19 cellular contexts compared by ENCODE assay signal in genomic region chr17:12625092-12625491, GRCh38. TPM values are rescaled to one million over a fixed set of nuclear protein-coding genes. Genes with fewer than 3 reads are reported as not detected.
DNase-seq lines count a peak whose midpoint lies in the region; ATAC-seq, FAIRE-seq and TF ChIP-seq lines count a peak whose summit lies in the region.
"Had no signal": no experiment of that assay in that cellular context is flagged by ENCODE, and none has a peak within 500 bp of the region (broad histone marks: within the 10 kb centered on the region; RNA-seq: fewer than 3 reads in every experiment).

No MANE protein-coding gene starts in this region.

- intact Hi-C loops in IMR-90 (cut with micrococcal nuclease): no loop called here

- H3K79me2 ChIP-seq in GM23338 (replicated peaks; ENCODE audit: insufficient read depth): no peaks in the 10 kb centered on the region
- no peaks in the 10 kb centered on the region for H3K79me2 ChIP-seq in H1 (ENCODE audit: control insufficient read depth in 1 of 2, insufficient read depth in 2 of 2, low read length in 2 of 2)
- H3K79me2 ChIP-seq in trophoblast cell (ENCODE audit: control insufficient read depth, insufficient read depth, low read length, poor library complexity): no peaks in the 10 kb centered on the region

- no peak overlapping the region for H3K4me3 ChIP-seq in GM23338
- H3K4me3 ChIP-seq in IMR-90 (ENCODE audit: insufficient read depth, low read depth, low read length): no peak overlapping the region
- H3K4me3 ChIP-seq in H1 (ENCODE audit: extremely low read depth in 1 of 4, insufficient read depth in 2 of 4, low read depth in 3 of 4, low read length in 4 of 4): no peak overlapping the region
- no peak overlapping the region for H3K4me3 ChIP-seq in trophoblast cell (ENCODE audit: low read depth, low read length)
- H3K4me3 ChIP-seq: GM12878 had no signal

- H3K79me1 ChIP-seq in IMR-90 (ENCODE audit: low read depth in 1 of 2, low read length in 2 of 2): peaks cover 0 to 8% of the 10 kb centered on the region in 2 experiments; a peak in 2 of 4 replicates
- no peaks in the 10 kb centered on the region for H3K79me1 ChIP-seq in H1 (ENCODE audit: low read depth, low read length)
- H3K79me1 ChIP-seq in trophoblast cell (ENCODE audit: low read length): peaks cover 22% of the 10 kb centered on the region

- in situ Hi-C loops in IMR-90 (cut with MboI; ENCODE audit: low sequenced_read_pairs): no loop called here

- peak overlapping the region; percentile 89 for H3K4ac ChIP-seq in IMR-90 (ENCODE audit: low read depth, low read length)
- H3K4ac ChIP-seq in H1 (replicated peaks; ENCODE audit: insufficient read length, low read depth, low read length): no peak overlapping the region
- no peak overlapping the region for H3K4ac ChIP-seq in trophoblast cell (ENCODE audit: low read depth, low read length)

- H2AK9ac ChIP-seq in IMR-90 (replicated peaks; ENCODE audit: low read depth, low read length, poor library complexity): peak overlapping the region; percentile 6

- H3K14ac ChIP-seq in IMR-90 (replicated peaks; ENCODE audit: low read depth, low read length) (peak overlapping the region; percentile 68), H1 (ENCODE audit: insufficient read length) (no peak overlapping the region), trophoblast cell (ENCODE audit: low read length) (peak overlapping the region; percentile 25)

- H3K9ac ChIP-seq in IMR-90 (ENCODE audit: low read depth, low read length): no peak overlapping the region
- no peak overlapping the region for H3K9ac ChIP-seq in H1 (replicated peaks in 1 of 4; ENCODE audit: extremely low read depth in 1 of 4, low read depth in 3 of 4, low read length in 3 of 4)
- no peak overlapping the region for H3K9ac ChIP-seq in trophoblast cell (ENCODE audit: low read length)

- no peak for TF ChIP-seq RAD21 in IMR-90 (IDR thresholded peaks at IDR 0.05; ENCODE audit: low read length)
- TF ChIP-seq RAD21 in H1 (IDR thresholded peaks at IDR 0.05 in 1 of 2, conservative IDR thresholded peaks at IDR 0.05 in 1 of 2; ENCODE audit: low read depth in 2 of 2, low read length in 2 of 2): no peak

- H3K27me3 Mint-ChIP-seq in GM23338 (ENCODE audit: insufficient read depth, low read depth, poor library complexity): no peaks in the 10 kb centered on the region
- H3K27me3 Mint-ChIP-seq: IgD-negative memory B cell had no signal

- H4K20me1 ChIP-seq in GM23338 (replicated peaks; ENCODE audit: insufficient read depth): no peaks in the 10 kb centered on the region
- no peaks in the 10 kb centered on the region for H4K20me1 ChIP-seq in IMR-90 (ENCODE audit: insufficient read depth, low read length)
- H4K20me1 ChIP-seq in H1 (replicated peaks in 1 of 2; ENCODE audit: control insufficient read depth in 1 of 2, insufficient read depth in 2 of 2, low read length in 2 of 2): no peaks in the 10 kb centered on the region

- dilution Hi-C loops in IMR-90 (cut with HindIII; ENCODE audit: low sequenced_read_pairs, unreplicated experiment): no loop called here

- 0 out of 2 replicates have a peak overlapping the region, but pooled peaks have one; percentile 27 for H2BK12ac ChIP-seq in H1 (ENCODE audit: low read depth, low read length)
- H2BK12ac ChIP-seq in trophoblast cell (ENCODE audit: low read length): peak overlapping the region; percentile 81

- POLR2A ChIA-PET in IMR-90 (lab: Charles Lee; ENCODE audit: unreplicated experiment) (no interaction called here), H1 (lab: Charles Lee; ENCODE audit: partially characterized antibody) (no interaction called here)

- no peaks in the 10 kb centered on the region for H3K27me3 ChIP-seq in GM23338 (ENCODE audit: insufficient read depth)
- H3K27me3 ChIP-seq in IMR-90 (ENCODE audit: control insufficient read depth, insufficient read depth, low read length): no peaks in the 10 kb centered on the region
- no peaks in the 10 kb centered on the region for H3K27me3 ChIP-seq in H1 (replicated peaks in 1 of 4; ENCODE audit: control insufficient read depth in 3 of 4, extremely low read depth in 1 of 4, insufficient read depth in 3 of 4, low read length in 3 of 4)
- no peaks in the 10 kb centered on the region for H3K27me3 ChIP-seq in trophoblast cell (ENCODE audit: insufficient read depth, low read length)
- H3K27me3 ChIP-seq: BE2C had no signal

- H3K18ac ChIP-seq in IMR-90 (ENCODE audit: low read depth, low read length) (peak overlapping the region; percentile 89), H1 (ENCODE audit: extremely low read depth, low read length) (no peak overlapping the region), trophoblast cell (ENCODE audit: low read length) (peak overlapping the region; percentile 70)

- no peaks in the 10 kb centered on the region for H3F3A ChIP-seq in GM23338 (replicated peaks; ENCODE audit: low read depth)

- H3K4me1 ChIP-seq in GM23338 (ENCODE audit: insufficient read depth) (peaks cover 27% of the 10 kb centered on the region), IMR-90 (ENCODE audit: control insufficient read depth, insufficient read depth, low read length) (peaks cover 12% of the 10 kb centered on the region), H1 (replicated peaks in 1 of 4; ENCODE audit: control insufficient read depth in 3 of 4, insufficient read depth in 4 of 4, low read length in 3 of 4) (peaks cover 0 to 12% (median 5%) of the 10 kb centered on the region in 4 experiments; a peak in 4 of 7 replicates), trophoblast cell (ENCODE audit: control insufficient read depth in 1 of 2, insufficient read depth in 2 of 2, low read length in 2 of 2) (peaks cover 8 to 17% of the 10 kb centered on the region in 2 experiments)
- H3K4me1 ChIP-seq: BE2C had no signal

- H3K36me3 ChIP-seq in GM23338 (ENCODE audit: insufficient read depth): no peaks in the 10 kb centered on the region
- no peaks in the 10 kb centered on the region for H3K36me3 ChIP-seq in IMR-90 (ENCODE audit: control insufficient read depth, insufficient read depth, low read length)
- no peaks in the 10 kb centered on the region for H3K36me3 ChIP-seq in H1 (ENCODE audit: control insufficient read depth in 2 of 4, insufficient read depth in 4 of 4, low read length in 3 of 4)
- H3K36me3 ChIP-seq in trophoblast cell (ENCODE audit: control insufficient read depth in 1 of 2, insufficient read depth in 2 of 2, low read length in 2 of 2): no peaks in the 10 kb centered on the region
- H3K36me3 ChIP-seq: BE2C had no signal

- H2BK15ac ChIP-seq in IMR-90 (ENCODE audit: low read depth, low read length): peak overlapping the region; percentile 94; the same call in 2 of the 3 replicates
- peak overlapping the region; percentile 66; the same call in 1 of the 2 replicates for H2BK15ac ChIP-seq in H1 (ENCODE audit: low read length)

- no peak for ATAC-seq in GM23338
- ATAC-seq in IMR-90 (ENCODE audit: low read depth): no peak
- ATAC-seq: GM12878, HCT116 had no signal

- WGBS in IMR-90 (ENCODE audit: extremely low coverage in 2 of 2, insufficient read length in 1 of 2), 2 experiments: no CpG with 5 or more reads among the region's 4 CpGs
- 83% methylated on average over 4 of the region's 4 CpGs; no CpG with 5 or more reads in 1 of the 2 experiments for WGBS in H1 (ENCODE audit: extremely low coverage in 1 of 2, insufficient coverage in 1 of 2, insufficient read length in 1 of 2, insufficient replicate concordance in 2 of 2, low coverage in 1 of 2, low lambda C conversion rate in 2 of 2, missing lambda C conversion rate in 1 of 2), 2 experiments
- no CpG with 5 or more reads among the region's 4 CpGs for WGBS in trophoblast cell (ENCODE audit: extremely low coverage, insufficient coverage, insufficient read length)

- TF ChIP-seq CTCF in GM23338 (conservative IDR thresholded peaks at IDR 0.05; ENCODE audit: low read depth in 2 of 2) (no peak), IMR-90 (conservative IDR thresholded peaks at IDR 0.05; ENCODE audit: low read depth, low read length) (no peak), H1 (IDR thresholded peaks at IDR 0.05; ENCODE audit: control extremely low read depth in 1 of 3, insufficient read depth in 1 of 3, low read depth in 1 of 3, low read length in 3 of 3) (no peak)

- no peak overlapping the region for H3K4me3 Mint-ChIP-seq in GM23338
- H3K4me3 Mint-ChIP-seq: CD4-positive, alpha-beta memory T cell; IgD-negative memory B cell had no signal

- no peaks in the 10 kb centered on the region for H3K23me2 ChIP-seq in H1 (ENCODE audit: low read depth, low read length)

- no peak for FAIRE-seq in H1 (lab: Jason Lieb, UNC)
- FAIRE-seq: A204.1, GM12878 had no signal

- H4K12ac ChIP-seq in trophoblast cell (ENCODE audit: low read depth, low read length): no peak overlapping the region

- no peaks in the 10 kb centered on the region; the same call in 2 of the 3 replicates for H3K9me3 Mint-ChIP-seq in GM23338

- H4K91ac ChIP-seq in IMR-90 (ENCODE audit: insufficient read depth, low read depth, low read length): peak overlapping the region; percentile 92
- H4K91ac ChIP-seq in H1 (replicated peaks; ENCODE audit: insufficient read length, low read length): no peak overlapping the region
- H4K91ac ChIP-seq in trophoblast cell (ENCODE audit: low read depth, low read length): peak overlapping the region; percentile 16

- H3K36me3 Mint-ChIP-seq in GM23338 (ENCODE audit: low read depth): no peaks in the 10 kb centered on the region
- H3K36me3 Mint-ChIP-seq: IgD-negative memory B cell had no signal

- H3K23ac ChIP-seq in IMR-90 (ENCODE audit: low read depth, low read length) (peak overlapping the region; percentile 18), H1 (ENCODE audit: insufficient read length) (no peak overlapping the region), trophoblast cell (ENCODE audit: low read length) (no peak overlapping the region)

- H3K9me3 ChIP-seq in IMR-90 (ENCODE audit: control insufficient read depth, insufficient read depth, low read length) (no peaks in the 10 kb centered on the region), H1 (ENCODE audit: insufficient read depth in 2 of 2, low read depth in 1 of 2, low read length in 1 of 2) (no peaks in the 10 kb centered on the region), trophoblast cell (ENCODE audit: insufficient read depth, low read depth, low read length) (peaks cover 1% of the 10 kb centered on the region)
- H3K9me3 ChIP-seq: BE2C had no signal

- H2BK120ac ChIP-seq in IMR-90 (ENCODE audit: low read depth, low read length): peak overlapping the region; percentile 88
- H2BK120ac ChIP-seq in H1 (replicated peaks; ENCODE audit: low read depth, low read length): no peak overlapping the region
- H2BK120ac ChIP-seq in trophoblast cell (ENCODE audit: insufficient read depth, low read length, poor library complexity): peak overlapping the region; percentile 90

- peak overlapping the region; percentile 94 for H4K5ac ChIP-seq in IMR-90 (ENCODE audit: low read depth, low read length)
- no peak overlapping the region for H4K5ac ChIP-seq in H1 (ENCODE audit: insufficient read length, low read depth, low read length)

- H3K56ac ChIP-seq in IMR-90 (ENCODE audit: extremely low read depth, insufficient read depth, low read length) (no peak overlapping the region), H1 (replicated peaks; ENCODE audit: insufficient read length, low read depth, low read length) (no peak overlapping the region)

- H2BK20ac ChIP-seq in IMR-90 (ENCODE audit: low read depth, low read length) (peak overlapping the region; percentile 92), H1 (ENCODE audit: low read length) (no peak overlapping the region)

- no peak overlapping the region for H3K27ac Mint-ChIP-seq in GM23338
- H3K27ac Mint-ChIP-seq: CD4-positive, alpha-beta memory T cell; IgD-negative memory B cell had no signal

- CTCF ChIA-PET in IMR-90 (lab: Yijun Ruan, JAX): no interaction called here
- CTCF ChIA-PET in H1 (lab: Charles Lee; ENCODE audit: partially characterized antibody): interaction anchor here (0.6 to 2.2 kb wide), 11 partner anchors 10 to 956 kb away, joined by 3 to 8 read pairs (median 3); partner anchors contain the start of gene MYOCD

- H3K4me2 ChIP-seq in GM23338 (no peak overlapping the region), IMR-90 (ENCODE audit: low read depth, low read length) (no peak overlapping the region), H1 (ENCODE audit: insufficient read depth in 1 of 2, low read depth in 2 of 2, low read length in 2 of 2) (no peak overlapping the region), trophoblast cell (ENCODE audit: low read length) (no peak overlapping the region)

- H2AK5ac ChIP-seq in IMR-90 (ENCODE audit: low read depth, low read length): peak overlapping the region; percentile 97
- no peak overlapping the region for H2AK5ac ChIP-seq in H1 (ENCODE audit: low read depth, low read length)
- no peak overlapping the region for H2AK5ac ChIP-seq in trophoblast cell (ENCODE audit: low read length)

- H3K9me1 ChIP-seq in IMR-90 (ENCODE audit: insufficient read depth, low read length): peaks cover 8% of the 10 kb centered on the region

- H3K4me1 Mint-ChIP-seq in GM23338: peaks cover 36% of the 10 kb centered on the region
- H3K4me1 Mint-ChIP-seq: CD4-positive, alpha-beta memory T cell; IgD-negative memory B cell had no signal

- DNase-seq in GM23338 (ENCODE audit: low spot score): no peak
- no peak for DNase-seq in IMR-90
- no peak for DNase-seq in H1 (ENCODE audit: low read depth in 1 of 2, low spot score in 2 of 2)
- no peak for DNase-seq in trophoblast cell
- DNase-seq in HPDE6-E6E7 (ENCODE audit: extremely low spot score): no peak
- no peak for DNase-seq in NOMO-1 (lab: John Stamatoyannopoulos, UW; ENCODE audit: unreplicated experiment in 2 of 2)
- no peak for DNase-seq in middle frontal gyrus (ENCODE audit: extremely low spot score, low spot score)
- DNase-seq in NCI-H524 (lab: John Stamatoyannopoulos, UW): no peak
- DNase-seq: BE2C; CD4-positive, alpha-beta memory T cell; DMS79; GOT3 had no signal

- H2AFZ ChIP-seq in GM23338 (peak overlapping the region; percentile 73; the same call in 1 of the 2 replicates), IMR-90 (replicated peaks; ENCODE audit: low read length, poor library complexity) (no peak overlapping the region), H1 (ENCODE audit: low read length) (no peak overlapping the region), trophoblast cell (ENCODE audit: insufficient read depth, low read length, poor library complexity) (no peak overlapping the region)

- H2BK5ac ChIP-seq in IMR-90 (ENCODE audit: low read depth, low read length, poor library complexity, severe bottlenecking) (peak overlapping the region; percentile 50), H1 (ENCODE audit: low read depth, low read length) (peak overlapping the region; percentile 55; the same call in 1 of the 2 replicates), trophoblast cell (ENCODE audit: low read depth, low read length, poor library complexity) (peak overlapping the region; percentile 18)

- no peak overlapping the region for H3K27ac ChIP-seq in GM23338 (ENCODE audit: low read depth)
- peak overlapping the region; percentile 27; the same call in 1 of the 2 replicates for H3K27ac ChIP-seq in IMR-90 (ENCODE audit: insufficient read depth, low read length)
- H3K27ac ChIP-seq in H1 (ENCODE audit: low read depth, low read length): no peak overlapping the region
- H3K27ac ChIP-seq in trophoblast cell (ENCODE audit: low read depth, low read length): no peak overlapping the region
- H3K27ac ChIP-seq: C4-2B, HL-60 had no signal

- H4K8ac ChIP-seq in IMR-90 (ENCODE audit: low read depth in 2 of 2, low read length in 2 of 2) (peak overlapping the region; percentile 29 to 68), H1 (ENCODE audit: extremely low read depth, insufficient read depth, low read length) (no peak overlapping the region), trophoblast cell (ENCODE audit: low read depth, low read length) (peak overlapping the region; percentile 1)

- TF ChIP-seq POLR2A in IMR-90 (IDR thresholded peaks at IDR 0.05; ENCODE audit: low read depth, low read length): no peak
- TF ChIP-seq POLR2A in H1 (IDR thresholded peaks at IDR 0.05; ENCODE audit: control extremely low read depth in 1 of 2, low read depth in 2 of 2, low read length in 2 of 2): no peak

- 0 out of 2 replicates have a peak, but pooled peaks cover 6% of the 10 kb centered on the region for H3K9me2 ChIP-seq in GM23338 (ENCODE audit: insufficient read depth)

- no peak for TF ChIP-seq EP300 in H1 (IDR thresholded peaks at IDR 0.05; ENCODE audit: borderline replicate concordance in 1 of 2, low read depth in 2 of 2, low read length in 2 of 2)

- BruUV-seq in IMR-90 (replicated peaks; lab: Mats Ljungman, UMichigan): no TSS peak

RNA-seq across cellular contexts. Expression of gene MYOCD, which starts 40.6 kb away (rescaled TPM):
- 0.66 and 0.80 TPM in 2 replicates for total RNA-seq in GM23338 (2014; rRNA removed; shearing (Covaris generic))
- polyA plus RNA-seq in GM23338 (2016; fragmentation: Nextera tagmentation; extraction: Ambion mirVana) (2.0 and 2.4 TPM in 2 replicates), IMR-90 (2012; rRNA removed) (10.6 and 12.4 TPM in 2 replicates), H1 (2011; rRNA removed) (0.30 and 0.44 TPM in 2 replicates)
- 19.7 and 20.1 TPM in 2 replicates for total RNA-seq in IMR-90 (2012; rRNA removed)
- polyA plus RNA-seq in IMR-90 (2012; cell fraction: cytosol; rRNA removed): 5.4 TPM in 2 replicates
- 8.7 and 10.9 TPM in 2 replicates for polyA plus RNA-seq in IMR-90 (2012; cell fraction: nucleus; rRNA removed; ENCODE audit: low replicate concordance)
- 4.7 and 4.9 TPM in 2 replicates for total RNA-seq in H1 (2021; fragmentation: NEBNext Ultra II Directional; extraction: Animal tissue kit (Norgen Biotek cat#: 25700))
- polyA plus RNA-seq in H1 (2011; cell fraction: cytosol; rRNA removed): 0.56 TPM
- 0.80 TPM for polyA plus RNA-seq in H1 (2011; cell fraction: nucleus; rRNA removed)
- 0.46 to 0.84 TPM (median 0.60 TPM) in 4 replicates for polyA plus RNA-seq in H1 (2012, experiment 1 of 2)
- polyA plus RNA-seq in H1 (2012, experiment 2 of 2): 0.09 TPM
- polyA plus RNA-seq in H1 (2013, experiment 1 of 2): 2.9 TPM
- 4.0 TPM for polyA plus RNA-seq in H1 (2013, experiment 2 of 2)
- polyA minus RNA-seq in H1 (2011; rRNA and poly(A)+ RNA removed): 1.9 and 2.2 TPM in 2 replicates
- 0.29 TPM for polyA minus RNA-seq in H1 (2011; cell fraction: cytosol; rRNA and poly(A)+ RNA removed)
- 1.1 TPM for polyA minus RNA-seq in H1 (2011; cell fraction: nucleus; rRNA and poly(A)+ RNA removed)
- 18.3 and 20.8 TPM in 2 replicates for polyA plus RNA-seq in trophoblast cell (2013)
- total RNA-seq: CD4-positive, alpha-beta memory T cell; G401; GM12878 had no signal
- polyA plus RNA-seq: CD4-positive, alpha-beta memory T cell; GM12878; IgD-negative memory B cell had no signal
